11 cellular contexts compared by ENCODE assay signal in the genomic region with DNA sequence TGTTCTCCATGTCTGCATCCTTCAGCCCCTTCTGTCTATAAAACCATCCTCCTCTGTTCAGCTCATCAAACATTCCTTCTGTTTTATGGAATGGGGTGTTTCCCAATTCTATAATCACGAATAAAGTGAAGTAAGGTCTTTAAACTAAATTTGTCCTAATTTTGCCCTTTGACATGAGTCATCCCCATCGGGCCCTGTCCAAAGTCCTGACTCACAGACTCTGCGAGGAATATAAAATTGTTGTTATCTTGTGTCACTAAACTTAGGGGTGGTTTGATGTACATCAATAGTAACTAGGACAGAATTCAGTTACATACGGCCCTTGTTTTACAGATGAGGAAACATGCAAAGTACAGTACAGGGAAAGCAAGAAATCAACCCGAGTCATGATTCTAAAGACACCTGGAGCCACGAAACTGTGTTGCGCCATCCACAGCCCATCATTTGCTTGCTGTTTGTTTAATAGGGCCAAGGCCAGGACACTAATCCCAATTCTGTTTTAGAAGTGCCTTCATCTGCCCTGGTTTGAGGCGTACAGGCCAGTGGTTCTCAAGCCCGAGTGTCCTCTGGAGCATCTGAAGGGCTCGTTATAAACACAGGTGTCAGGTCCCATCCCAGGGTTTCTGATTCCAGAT. TPM values are rescaled to one million over a fixed set of nuclear protein-coding genes. Genes with fewer than 3 reads are reported as not detected.
DNase-seq lines count a peak whose midpoint lies in the region; ATAC-seq, FAIRE-seq and TF ChIP-seq lines count a peak whose summit lies in the region.
"Had no signal": no experiment of that assay in that cellular context is flagged by ENCODE, and none has a peak within 500 bp of the region (broad histone marks: within the 10 kb centered on the region; RNA-seq: fewer than 3 reads in every experiment).

No MANE protein-coding gene starts in this region.

- no peaks in the 10 kb centered on the region for H3K9me3 ChIP-seq in HEK293 (ENCODE audit: control insufficient read depth, insufficient read depth, low read depth, low read length)
- no peaks in the 10 kb centered on the region for H3K9me3 ChIP-seq in body of pancreas
- H3K9me3 ChIP-seq in lung (ENCODE audit: control insufficient read depth in 2 of 2, insufficient read depth in 1 of 2, low read length in 1 of 2), result no peaks in the 10 kb centered on the region

- DNase-seq in body of pancreas, result peak in 1 of 4 donors; percentile 10
- DNase-seq in lung (ENCODE audit: low spot score), result no peak
- DNase-seq in effector CD4-positive, alpha-beta T cell, result no peak
- no peak for DNase-seq in activated CD4-positive, CD25-positive, alpha-beta regulatory T cell treated with anti-CD3 and anti-CD28 coated beads, Interleukin-2, amount 50 U/mL, for 72 hours
- DNase-seq in SIG-M5 (lab: John Stamatoyannopoulos, UW), result no peak
- DNase-seq: COR-L47, NCI-H2029 had no signal

- intact Hi-C loops in body of pancreas (cut with DNase I), result no loop called here

- TF ChIP-seq CTCF in HEK293 (tag by site-specific recombination; IDR thresholded peaks at IDR 0.05), result no peak
- no peak for TF ChIP-seq CTCF in body of pancreas (IDR thresholded peaks at IDR 0.05)
- TF ChIP-seq CTCF in lung (IDR thresholded peaks at IDR 0.05; ENCODE audit: control extremely low read depth, extremely low read depth), result no peak

- no peaks in the 10 kb centered on the region for H3K36me3 ChIP-seq in HEK293 (ENCODE audit: control insufficient read depth in 2 of 2, insufficient read depth in 1 of 2, low read length in 2 of 2)
- H3K36me3 ChIP-seq in body of pancreas (replicated peaks in 1 of 2; ENCODE audit: insufficient read depth in 1 of 2, low read depth in 2 of 2), result no peaks in the 10 kb centered on the region
- peaks cover 0 to 4% of the 10 kb centered on the region in 2 donors for H3K36me3 ChIP-seq in lung (ENCODE audit: control insufficient read depth in 2 of 2, insufficient read depth in 2 of 2, low read length in 2 of 2)

- H3K27me3 ChIP-seq in body of pancreas, result no peaks in the 10 kb centered on the region
- no peaks in the 10 kb centered on the region for H3K27me3 ChIP-seq in lung (ENCODE audit: control insufficient read depth, insufficient read depth)

- CTCF ChIA-PET in HEK293 (lab: Yijun Ruan, JAX), result interaction anchor here (0.5 to 1.0 kb wide), 3 partner anchors 61 to 241 kb away, joined by 3 read pairs; no protein-coding TSS in a partner anchor

- H3K27ac ChIP-seq in HEK293 (ENCODE audit: extremely low read depth, low read depth, low read length) (no peak overlapping the region), body of pancreas (peak overlapping the region in 3 of 4 donors; percentile 91 to 96 (median 94)), lung (ENCODE audit: low read depth in 1 of 2, low read length in 1 of 2) (peak overlapping the region; percentile 67 to 97)

- ATAC-seq in body of pancreas (no peak), lung (ENCODE audit: insufficient read depth, low FRiP score) (no peak), GM19455 (IDR thresholded peaks at IDR 0.05; ENCODE audit: unreplicated experiment) (no peak)

- peak; percentile 3 for FAIRE-seq in A204.1 (lab: Jason Lieb, UNC)
- FAIRE-seq: astrocyte had no signal

- TF ChIP-seq POLR2A in body of pancreas (IDR thresholded peaks at IDR 0.05), result no peak

- H3K4me3 ChIP-seq in HEK293 (ENCODE audit: low read depth, low read length) (no peak overlapping the region), body of pancreas (no peak overlapping the region), lung (no peak overlapping the region)

- 57 to 63% methylated on average over 10 of the region's 10 CpGs for WGBS in body of pancreas, 2 donors
- WGBS in lung, 2 donors, result 75 to 77% methylated on average over 10 of the region's 10 CpGs

- H3K4me1 ChIP-seq in HEK293 (ENCODE audit: control insufficient read depth, insufficient read depth, low read length), result peaks cover 6% of the 10 kb centered on the region
- peaks cover 86% of the 10 kb centered on the region for H3K4me1 ChIP-seq in body of pancreas
- peaks cover 43 to 48% of the 10 kb centered on the region in 2 donors for H3K4me1 ChIP-seq in lung (ENCODE audit: control insufficient read depth in 2 of 2, insufficient read depth in 2 of 2, low read length in 2 of 2)

- POLR2A ChIA-PET in HEK293 (lab: Yijun Ruan, JAX), result no interaction called here

TF ChIP-seq in HEK293, 187 proteins besides CTCF, POLR2A, EP300 and RAD21:
- TF ChIP-seq, protein P1, sequence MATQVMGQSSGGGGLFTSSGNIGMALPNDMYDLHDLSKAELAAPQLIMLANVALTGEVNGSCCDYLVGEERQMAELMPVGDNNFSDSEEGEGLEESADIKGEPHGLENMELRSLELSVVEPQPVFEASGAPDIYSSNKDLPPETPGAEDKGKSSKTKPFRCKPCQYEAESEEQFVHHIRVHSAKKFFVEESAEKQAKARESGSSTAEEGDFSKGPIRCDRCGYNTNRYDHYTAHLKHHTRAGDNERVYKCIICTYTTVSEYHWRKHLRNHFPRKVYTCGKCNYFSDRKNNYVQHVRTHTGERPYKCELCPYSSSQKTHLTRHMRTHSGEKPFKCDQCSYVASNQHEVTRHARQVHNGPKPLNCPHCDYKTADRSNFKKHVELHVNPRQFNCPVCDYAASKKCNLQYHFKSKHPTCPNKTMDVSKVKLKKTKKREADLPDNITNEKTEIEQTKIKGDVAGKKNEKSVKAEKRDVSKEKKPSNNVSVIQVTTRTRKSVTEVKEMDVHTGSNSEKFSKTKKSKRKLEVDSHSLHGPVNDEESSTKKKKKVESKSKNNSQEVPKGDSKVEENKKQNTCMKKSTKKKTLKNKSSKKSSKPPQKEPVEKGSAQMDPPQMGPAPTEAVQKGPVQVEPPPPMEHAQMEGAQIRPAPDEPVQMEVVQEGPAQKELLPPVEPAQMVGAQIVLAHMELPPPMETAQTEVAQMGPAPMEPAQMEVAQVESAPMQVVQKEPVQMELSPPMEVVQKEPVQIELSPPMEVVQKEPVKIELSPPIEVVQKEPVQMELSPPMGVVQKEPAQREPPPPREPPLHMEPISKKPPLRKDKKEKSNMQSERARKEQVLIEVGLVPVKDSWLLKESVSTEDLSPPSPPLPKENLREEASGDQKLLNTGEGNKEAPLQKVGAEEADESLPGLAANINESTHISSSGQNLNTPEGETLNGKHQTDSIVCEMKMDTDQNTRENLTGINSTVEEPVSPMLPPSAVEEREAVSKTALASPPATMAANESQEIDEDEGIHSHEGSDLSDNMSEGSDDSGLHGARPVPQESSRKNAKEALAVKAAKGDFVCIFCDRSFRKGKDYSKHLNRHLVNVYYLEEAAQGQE (tag by site-specific recombination; IDR thresholded peaks at IDR 0.05), result peak; percentile 93
- TF ChIP-seq ZNF514 (tag by site-specific recombination; IDR thresholded peaks at IDR 0.05), result no peak

RNA-seq across cellular contexts. Expression of gene ACSS1, which starts 2.8 kb away (rescaled TPM):
- 10 to 100 TPM; 73.8 to 83.8 TPM for total RNA-seq in body of pancreas
- total RNA-seq in lung, result 10 to 100 TPM; 33.6 to 38.9 TPM
- 10 to 100 TPM; 15.8 to 20.3 TPM for polyA plus RNA-seq in lung

RNA-seq across cellular contexts. Expression of gene VSX1, which starts 26.8 kb away (rescaled TPM):
- total RNA-seq in body of pancreas (under 1 TPM in 1 of 2 donors, not detected in 1; 0.66 TPM), lung (not detected)
- polyA plus RNA-seq in lung, result not detected
- total RNA-seq: astrocyte had no signal
